Comparison of ENCODE assay signal across 20 cellular contexts in genomic region chr2:142672698-142673097, GRCh38.
DNase-seq lines count a peak whose midpoint lies in the region; ATAC-seq, FAIRE-seq and TF ChIP-seq lines count a peak whose summit lies in the region.
"Had no signal": no experiment of that assay in that cellular context is flagged by ENCODE, and none has a peak within 500 bp of the region (broad histone marks: within the 10 kb centered on the region; RNA-seq: fewer than 3 reads in every experiment).

No MANE protein-coding gene starts in this region.

- TF ChIP-seq RAD21 in IMR-90 (IDR thresholded peaks at IDR 0.05; ENCODE audit: low read length) (no peak), H1 (IDR thresholded peaks at IDR 0.05 in 1 of 2, conservative IDR thresholded peaks at IDR 0.05 in 1 of 2; ENCODE audit: low read depth in 2 of 2, low read length in 2 of 2) (no peak)

- dilution Hi-C loops in IMR-90 (cut with HindIII; ENCODE audit: low sequenced_read_pairs, unreplicated experiment): no loop called here

- WGBS in IMR-90 (ENCODE audit: extremely low coverage in 2 of 2, insufficient read length in 1 of 2), 2 experiments: 100% methylated on average over 1 of the region's 6 CpGs; no CpG with 5 or more reads in 1 of the 2 experiments
- 92% methylated on average over 6 of the region's 6 CpGs; no CpG with 5 or more reads in 1 of the 2 experiments for WGBS in H1 (ENCODE audit: extremely low coverage in 1 of 2, insufficient coverage in 1 of 2, insufficient read length in 1 of 2, insufficient replicate concordance in 2 of 2, low coverage in 1 of 2, low lambda C conversion rate in 2 of 2, missing lambda C conversion rate in 1 of 2), 2 experiments

- no peaks in the 10 kb centered on the region for H3K23me2 ChIP-seq in H1 (ENCODE audit: low read depth, low read length)

- ATAC-seq in IMR-90 (ENCODE audit: low read depth): no peak
- ATAC-seq in GM21423 (IDR thresholded peaks at IDR 0.05; ENCODE audit: unreplicated experiment): no peak
- ATAC-seq: CD8-positive, alpha-beta T cell had no signal

- in situ Hi-C loops in IMR-90 (cut with MboI; ENCODE audit: low sequenced_read_pairs) (no loop called here), KBM-7 (cut with MboI; ENCODE audit: low pct_unique_long_range_greater_than_20kb, low sequenced_read_pairs) (no loop called here)

- no peak overlapping the region for H3K4ac ChIP-seq in IMR-90 (ENCODE audit: low read depth, low read length)
- no peak overlapping the region for H3K4ac ChIP-seq in H1 (replicated peaks; ENCODE audit: insufficient read length, low read depth, low read length)

- no peak for FAIRE-seq in H1 (lab: Jason Lieb, UNC)
- FAIRE-seq: G401.6, GM12891, GM19239, H54 had no signal

- H4K20me1 ChIP-seq in IMR-90 (ENCODE audit: insufficient read depth, low read length): no peaks in the 10 kb centered on the region
- H4K20me1 ChIP-seq in H1 (replicated peaks in 1 of 2; ENCODE audit: control insufficient read depth in 1 of 2, insufficient read depth in 2 of 2, low read length in 2 of 2): no peaks in the 10 kb centered on the region
- H4K20me1 ChIP-seq: BLaER1 treated with 17β-estradiol and CSF1 and Interleukin-3, amounts not matched to agents 10 nM and 100 nM had no signal

- TF ChIP-seq CTCF in BE2C (IDR thresholded peaks at IDR 0.05; ENCODE audit: low read depth, low read length): no peak
- no peak for TF ChIP-seq CTCF in IMR-90 (conservative IDR thresholded peaks at IDR 0.05; ENCODE audit: low read depth, low read length)
- TF ChIP-seq CTCF in H1 (IDR thresholded peaks at IDR 0.05; ENCODE audit: control extremely low read depth in 1 of 3, insufficient read depth in 1 of 3, low read depth in 1 of 3, low read length in 3 of 3): no peak
- no peak for TF ChIP-seq CTCF in mesothelial cell of epicardium (IDR thresholded peaks at IDR 0.05; ENCODE audit: unreplicated experiment)

- H3K4me1 ChIP-seq in BE2C: no peaks in the 10 kb centered on the region
- H3K4me1 ChIP-seq in IMR-90 (ENCODE audit: control insufficient read depth, insufficient read depth, low read length): no peaks in the 10 kb centered on the region
- H3K4me1 ChIP-seq in H1 (replicated peaks in 1 of 4; ENCODE audit: control insufficient read depth in 3 of 4, insufficient read depth in 4 of 4, low read length in 3 of 4): no peaks in the 10 kb centered on the region
- H3K4me1 ChIP-seq: BLaER1 treated with 17β-estradiol and CSF1 and Interleukin-3, amounts not matched to agents 10 nM and 100 nM had no signal

- H2AK5ac ChIP-seq in IMR-90 (ENCODE audit: low read depth, low read length): no peak overlapping the region
- H2AK5ac ChIP-seq in H1 (ENCODE audit: low read depth, low read length): no peak overlapping the region

- no peak overlapping the region for H2BK15ac ChIP-seq in IMR-90 (ENCODE audit: low read depth, low read length)
- no peak overlapping the region for H2BK15ac ChIP-seq in H1 (ENCODE audit: low read length)

- H3K79me1 ChIP-seq in IMR-90 (ENCODE audit: low read depth in 1 of 2, low read length in 2 of 2) (no peaks in the 10 kb centered on the region), H1 (ENCODE audit: low read depth, low read length) (no peaks in the 10 kb centered on the region)

- no peaks in the 10 kb centered on the region for H3K79me2 ChIP-seq in H1 (ENCODE audit: control insufficient read depth in 1 of 2, insufficient read depth in 2 of 2, low read length in 2 of 2)

- H2BK120ac ChIP-seq in IMR-90 (ENCODE audit: low read depth, low read length) (no peak overlapping the region), H1 (replicated peaks; ENCODE audit: low read depth, low read length) (no peak overlapping the region)

- H3K18ac ChIP-seq in IMR-90 (ENCODE audit: low read depth, low read length): no peak overlapping the region
- no peak overlapping the region for H3K18ac ChIP-seq in H1 (ENCODE audit: extremely low read depth, low read length)

- H3K27ac ChIP-seq in IMR-90 (ENCODE audit: insufficient read depth, low read length) (no peak overlapping the region), H1 (ENCODE audit: low read depth, low read length) (no peak overlapping the region)
- H3K27ac ChIP-seq: BLaER1 treated with 17β-estradiol and CSF1 and Interleukin-3, amounts not matched to agents 10 nM and 100 nM; GM23248 had no signal

- no peak overlapping the region for H4K91ac ChIP-seq in IMR-90 (ENCODE audit: insufficient read depth, low read depth, low read length)
- no peak overlapping the region for H4K91ac ChIP-seq in H1 (replicated peaks; ENCODE audit: insufficient read length, low read length)

- H3K14ac ChIP-seq in IMR-90 (replicated peaks; ENCODE audit: low read depth, low read length): no peak overlapping the region
- no peak overlapping the region for H3K14ac ChIP-seq in H1 (ENCODE audit: insufficient read length)

- H3K4me3 ChIP-seq in BE2C (ENCODE audit: low read depth, low read length): no peak overlapping the region
- no peak overlapping the region for H3K4me3 ChIP-seq in IMR-90 (ENCODE audit: insufficient read depth, low read depth, low read length)
- no peak overlapping the region for H3K4me3 ChIP-seq in H1 (ENCODE audit: extremely low read depth in 1 of 4, insufficient read depth in 2 of 4, low read depth in 3 of 4, low read length in 4 of 4)
- H3K4me3 ChIP-seq: BLaER1 treated with 17β-estradiol and CSF1 and Interleukin-3, amounts not matched to agents 10 nM and 100 nM; GM23248 had no signal

- POLR2A ChIA-PET in IMR-90 (lab: Charles Lee; ENCODE audit: unreplicated experiment): no interaction called here
- POLR2A ChIA-PET in H1 (lab: Charles Lee; ENCODE audit: partially characterized antibody): no interaction called here

- TF ChIP-seq EP300 in H1 (IDR thresholded peaks at IDR 0.05; ENCODE audit: borderline replicate concordance in 1 of 2, low read depth in 2 of 2, low read length in 2 of 2): no peak

- H4K8ac ChIP-seq in IMR-90 (ENCODE audit: low read depth in 2 of 2, low read length in 2 of 2) (no peak overlapping the region), H1 (ENCODE audit: extremely low read depth, insufficient read depth, low read length) (no peak overlapping the region)

- H3K56ac ChIP-seq in IMR-90 (ENCODE audit: extremely low read depth, insufficient read depth, low read length): no peak overlapping the region
- H3K56ac ChIP-seq in H1 (replicated peaks; ENCODE audit: insufficient read length, low read depth, low read length): no peak overlapping the region

- H3K9me3 Mint-ChIP-seq in mesothelial cell of epicardium: no peaks in the 10 kb centered on the region

- peaks cover 6% of the 10 kb centered on the region for H3K4me1 Mint-ChIP-seq in mesothelial cell of epicardium

- no peak overlapping the region for H3K9ac ChIP-seq in IMR-90 (ENCODE audit: low read depth, low read length)
- H3K9ac ChIP-seq in H1 (replicated peaks in 1 of 4; ENCODE audit: extremely low read depth in 1 of 4, low read depth in 3 of 4, low read length in 3 of 4): no peak overlapping the region
- H3K9ac ChIP-seq: BLaER1 treated with 17β-estradiol and CSF1 and Interleukin-3, amounts not matched to agents 10 nM and 100 nM; GM23248 had no signal

- CTCF ChIA-PET in IMR-90 (lab: Yijun Ruan, JAX): no interaction called here
- CTCF ChIA-PET in H1 (lab: Charles Lee; ENCODE audit: partially characterized antibody): interaction anchor here (1.0 to 2.1 kb wide), 3 partner anchors 10 to 307 kb away, joined by 3 to 5 read pairs (median 3); no protein-coding TSS in a partner anchor

- H3K9me3 ChIP-seq in BE2C (no peaks in the 10 kb centered on the region), IMR-90 (ENCODE audit: control insufficient read depth, insufficient read depth, low read length) (no peaks in the 10 kb centered on the region), H1 (ENCODE audit: insufficient read depth in 2 of 2, low read depth in 1 of 2, low read length in 1 of 2) (no peaks in the 10 kb centered on the region)
- H3K9me3 ChIP-seq: BLaER1 treated with 17β-estradiol and CSF1 and Interleukin-3, amounts not matched to agents 10 nM and 100 nM had no signal

- H2BK5ac ChIP-seq in IMR-90 (ENCODE audit: low read depth, low read length, poor library complexity, severe bottlenecking): no peak overlapping the region
- no peak overlapping the region for H2BK5ac ChIP-seq in H1 (ENCODE audit: low read depth, low read length)

- no peak overlapping the region for H2AFZ ChIP-seq in IMR-90 (replicated peaks; ENCODE audit: low read length, poor library complexity)
- no peak overlapping the region for H2AFZ ChIP-seq in H1 (ENCODE audit: low read length)
- H2AFZ ChIP-seq: GM23248 had no signal

- H3K27me3 ChIP-seq in BE2C (no peaks in the 10 kb centered on the region), IMR-90 (ENCODE audit: control insufficient read depth, insufficient read depth, low read length) (no peaks in the 10 kb centered on the region), H1 (replicated peaks in 1 of 4; ENCODE audit: control insufficient read depth in 3 of 4, extremely low read depth in 1 of 4, insufficient read depth in 3 of 4, low read length in 3 of 4) (no peaks in the 10 kb centered on the region)
- H3K27me3 ChIP-seq: BLaER1 treated with 17β-estradiol and CSF1 and Interleukin-3, amounts not matched to agents 10 nM and 100 nM had no signal

- H2BK12ac ChIP-seq in H1 (ENCODE audit: low read depth, low read length): no peak overlapping the region

- no peak overlapping the region for H3K4me2 ChIP-seq in IMR-90 (ENCODE audit: low read depth, low read length)
- no peak overlapping the region for H3K4me2 ChIP-seq in H1 (ENCODE audit: insufficient read depth in 1 of 2, low read depth in 2 of 2, low read length in 2 of 2)
- H3K4me2 ChIP-seq: BLaER1 treated with 17β-estradiol and CSF1 and Interleukin-3, amounts not matched to agents 10 nM and 100 nM had no signal

- H2BK20ac ChIP-seq in IMR-90 (ENCODE audit: low read depth, low read length) (no peak overlapping the region), H1 (ENCODE audit: low read length) (no peak overlapping the region)

- no peak overlapping the region for H3K23ac ChIP-seq in IMR-90 (ENCODE audit: low read depth, low read length)
- H3K23ac ChIP-seq in H1 (ENCODE audit: insufficient read length): no peak overlapping the region

- no TSS peak for BruUV-seq in IMR-90 (replicated peaks; lab: Mats Ljungman, UMichigan)

- TF ChIP-seq POLR2A in IMR-90 (IDR thresholded peaks at IDR 0.05; ENCODE audit: low read depth, low read length): no peak
- TF ChIP-seq POLR2A in H1 (IDR thresholded peaks at IDR 0.05; ENCODE audit: control extremely low read depth in 1 of 2, low read depth in 2 of 2, low read length in 2 of 2): no peak

- H3K27me3 Mint-ChIP-seq in mesothelial cell of epicardium (ENCODE audit: low read depth): no peaks in the 10 kb centered on the region

- DNase-seq in BE2C (peak; percentile 8), IMR-90 (no peak), H1 (ENCODE audit: low read depth in 1 of 2, low spot score in 2 of 2) (no peak), KBM-7 (no peak), mesothelial cell of epicardium (ENCODE audit: low spot score in 2 of 2, unreplicated experiment in 2 of 2) (no peak)
- DNase-seq: Calu3; CD8-positive, alpha-beta T cell; DMS 273 treated with DMSO at 0.1 percent for 48 hours; DMS53; GM23248; HCEC 1CT; HFFc6; Kasumi-1; KG1 had no signal

- H3K36me3 Mint-ChIP-seq in mesothelial cell of epicardium: no peaks in the 10 kb centered on the region
- H3K36me3 Mint-ChIP-seq: CD8-positive, alpha-beta T cell had no signal

- H3K36me3 ChIP-seq in BE2C (no peaks in the 10 kb centered on the region), IMR-90 (ENCODE audit: control insufficient read depth, insufficient read depth, low read length) (no peaks in the 10 kb centered on the region), H1 (ENCODE audit: control insufficient read depth in 2 of 4, insufficient read depth in 4 of 4, low read length in 3 of 4) (no peaks in the 10 kb centered on the region)
- H3K36me3 ChIP-seq: BLaER1 treated with 17β-estradiol and CSF1 and Interleukin-3, amounts not matched to agents 10 nM and 100 nM had no signal

- no peaks in the 10 kb centered on the region for H3K9me1 ChIP-seq in IMR-90 (ENCODE audit: insufficient read depth, low read length)

- intact Hi-C loops in IMR-90 (cut with micrococcal nuclease): no loop called here

- no peak overlapping the region for H3K27ac Mint-ChIP-seq in mesothelial cell of epicardium
- H3K27ac Mint-ChIP-seq: CD8-positive, alpha-beta T cell; HFFc6 had no signal

- H3K4me3 Mint-ChIP-seq in mesothelial cell of epicardium: no peak overlapping the region
- H3K4me3 Mint-ChIP-seq: CD8-positive, alpha-beta T cell; HFFc6 had no signal

- H4K5ac ChIP-seq in IMR-90 (ENCODE audit: low read depth, low read length): no peak overlapping the region
- H4K5ac ChIP-seq in H1 (ENCODE audit: insufficient read length, low read depth, low read length): no peak overlapping the region

- no peak overlapping the region for H2AK9ac ChIP-seq in IMR-90 (replicated peaks; ENCODE audit: low read depth, low read length, poor library complexity)
